ENCODE assay signal across 10 cellular contexts in genomic region chr10:112811741-112812551, GRCh38.
DNase-seq lines count a peak whose midpoint lies in the region; ATAC-seq and TF ChIP-seq lines count a peak whose summit lies in the region.
"Had no signal": no experiment of that assay in that cellular context is flagged by ENCODE, and none has a peak within 500 bp of the region (broad histone marks: within the 10 kb centered on the region; RNA-seq: fewer than 3 reads in every experiment).

No MANE protein-coding gene starts in this region.

- no peaks in the 10 kb centered on the region for H3K9me3 Mint-ChIP-seq in progenitor cell of endocrine pancreas (ENCODE audit: low read depth)

- peak; percentile 94 for ATAC-seq in foreskin keratinocyte

- no peaks in the 10 kb centered on the region for H3K27me3 ChIP-seq in foreskin keratinocyte

- peak overlapping the region; percentile 37 for H3K4me3 Mint-ChIP-seq in progenitor cell of endocrine pancreas (ENCODE audit: low read depth)

- peaks cover 3% of the 10 kb centered on the region for H3K36me3 Mint-ChIP-seq in progenitor cell of endocrine pancreas (ENCODE audit: insufficient read depth)

- TF ChIP-seq CTCF in foreskin keratinocyte (conservative IDR thresholded peaks at IDR 0.05) (no peak), progenitor cell of endocrine pancreas (IDR thresholded peaks at IDR 0.05; ENCODE audit: unreplicated experiment) (no peak)

- DNase-seq in EL (peak; percentile 98), SK-MEL-5 (ENCODE audit: low read depth, low spot score) (peak; percentile 89), foreskin keratinocyte (peak; percentile 97), progenitor cell of endocrine pancreas (ENCODE audit: low spot score, unreplicated experiment) (no peak), NCI-H146 treated with DMSO at 0.1 percent for 48 hours (lab: John Stamatoyannopoulos, UW; ENCODE audit: unreplicated experiment) (no peak), KBM-7 (no peak), NCI-H1694 treated with DMSO at 0.1 percent for 48 hours (lab: John Stamatoyannopoulos, UW) (no peak), ureter (ENCODE audit: low spot score) (no peak)
- DNase-seq: central memory CD4-positive, alpha-beta T cell; NCI-H446 treated with DMSO at 0.1 percent for 48 hours had no signal

- in situ Hi-C loops in SK-MEL-5 (cut with HindIII; ENCODE audit: low pct_unique_long_range_greater_than_20kb, low sequenced_read_pairs): no loop called here
- in situ Hi-C loops in KBM-7 (cut with MboI; ENCODE audit: low pct_unique_long_range_greater_than_20kb, low sequenced_read_pairs): no loop called here

- H3K27ac Mint-ChIP-seq in progenitor cell of endocrine pancreas: peak overlapping the region; percentile 85

- peaks cover 13% of the 10 kb centered on the region for H3K4me1 ChIP-seq in foreskin keratinocyte

- H3K27ac ChIP-seq in foreskin keratinocyte: no peak overlapping the region

- peaks cover 57% of the 10 kb centered on the region for H3K4me1 Mint-ChIP-seq in progenitor cell of endocrine pancreas (ENCODE audit: low read depth)

- no peaks in the 10 kb centered on the region for H3K27me3 Mint-ChIP-seq in progenitor cell of endocrine pancreas

Comparison
In these comparisons a context has a peak if more than half of its experiments do, and no peak if none do; other contexts are left out.
1. DNase-seq: peak in EL (single experiment), SK-MEL-5 (single experiment) and foreskin keratinocyte (2 of 2); none in progenitor cell of endocrine pancreas (single experiment), NCI-H146 treated with DMSO at 0.1 percent for 48 hours (single experiment), KBM-7 (single experiment), NCI-H1694 treated with DMSO at 0.1 percent for 48 hours (single experiment) and ureter (single experiment).